In genomic region chr2:204451766-204452165, GRCh38 we compare ENCODE assay signal across 14 cellular contexts.
DNase-seq lines count a peak whose midpoint lies in the region; ATAC-seq and TF ChIP-seq lines count a peak whose summit lies in the region.
"Had no signal": no experiment of that assay in that cellular context is flagged by ENCODE, and none has a peak within 500 bp of the region (broad histone marks: within the 10 kb centered on the region; RNA-seq: fewer than 3 reads in every experiment).

No MANE protein-coding gene starts in this region.

- no peaks in the 10 kb centered on the region for H3K9me3 Mint-ChIP-seq in stimulated activated memory B cell treated with anti-CD40 and anti-IgM and Interleukin-4, amounts not matched to agents 10 μg/mL and 1 μg/mL and 100 μg/mL, for 72 hours
- H3K9me3 Mint-ChIP-seq: activated B cell treated with CpG ODN at 0.5 μM for 24 hours; activated T-helper 2 cell treated with anti-CD3 and anti-CD28 coated beads, Interferon-gamma antibody, Interleukin-2, Interleukin-4, amounts not matched to agents 10 μg/mL and 5 μg/mL and 100 μg/mL, durations not matched to agents 14 hours and 24 hours and 36 hours; T-helper 1 cell treated with Interleukin-12 subunit alpha and Interleukin-12 subunit beta and Interleukin-4 antibody, amounts not matched to agents 30 μg/mL and 1 μg/mL, for 36 hours had no signal

- no peak overlapping the region for H2AFZ ChIP-seq in IMR-90 (replicated peaks; ENCODE audit: low read length, poor library complexity)

- H4K20me1 ChIP-seq in IMR-90 (ENCODE audit: insufficient read depth, low read length) = no peaks in the 10 kb centered on the region

- no peak overlapping the region for H3K18ac ChIP-seq in IMR-90 (ENCODE audit: low read depth, low read length)

- TF ChIP-seq CTCF in IMR-90 (conservative IDR thresholded peaks at IDR 0.05; ENCODE audit: low read depth, low read length) = no peak

- H2AK9ac ChIP-seq in IMR-90 (replicated peaks; ENCODE audit: low read depth, low read length, poor library complexity) = no peak overlapping the region

- no peak for DNase-seq in IMR-90
- no peak for DNase-seq in anterior cingulate cortex (lab: John Stamatoyannopoulos, UW)
- DNase-seq in pons (ENCODE audit: low spot score) = no peak
- DNase-seq: activated B cell treated with CpG ODN at 0.5 μM for 24 hours; GF-D8; NK-92 treated with Interleukin-12 subunit alpha and Interleukin-12 subunit beta, amount 100 ng/mL, for 24 hours had no signal

- H3K27me3 ChIP-seq in IMR-90 (ENCODE audit: control insufficient read depth, insufficient read depth, low read length) (no peaks in the 10 kb centered on the region), ectodermal cell (ENCODE audit: control insufficient read depth, insufficient read depth, low read length, poor library complexity, severe bottlenecking) (no peaks in the 10 kb centered on the region), muscle layer of duodenum (ENCODE audit: low read depth, low read length) (no peaks in the 10 kb centered on the region), stomach smooth muscle (ENCODE audit: control insufficient read depth in 1 of 2, insufficient read depth in 2 of 2, low read length in 2 of 2) (no peaks in the 10 kb centered on the region)

- H2AK5ac ChIP-seq in IMR-90 (ENCODE audit: low read depth, low read length) = no peak overlapping the region

- 0 out of 3 replicates have a peak overlapping the region, but pooled peaks have one; percentile 88 for H2BK15ac ChIP-seq in IMR-90 (ENCODE audit: low read depth, low read length)

- H3K14ac ChIP-seq in IMR-90 (replicated peaks; ENCODE audit: low read depth, low read length) = no peak overlapping the region

- H3K79me1 ChIP-seq in IMR-90 (ENCODE audit: low read depth in 1 of 2, low read length in 2 of 2) = no peaks in the 10 kb centered on the region

- no peak for TF ChIP-seq POLR2A in IMR-90 (IDR thresholded peaks at IDR 0.05; ENCODE audit: low read depth, low read length)

- H3K9me3 ChIP-seq in IMR-90 (ENCODE audit: control insufficient read depth, insufficient read depth, low read length) (no peaks in the 10 kb centered on the region), ectodermal cell (ENCODE audit: control insufficient read depth, low read length) (no peaks in the 10 kb centered on the region), muscle layer of duodenum (ENCODE audit: control insufficient read depth in 1 of 2, low read length in 2 of 2) (no peaks in the 10 kb centered on the region), stomach smooth muscle (ENCODE audit: control insufficient read depth in 2 of 2, low read length in 2 of 2) (no peaks in the 10 kb centered on the region)
- H3K9me3 ChIP-seq: prostate gland had no signal

- TF ChIP-seq RAD21 in IMR-90 (IDR thresholded peaks at IDR 0.05; ENCODE audit: low read length) = no peak

- dilution Hi-C loops in IMR-90 (cut with HindIII; ENCODE audit: low sequenced_read_pairs, unreplicated experiment) = no loop called here

- in situ Hi-C loops in IMR-90 (cut with MboI; ENCODE audit: low sequenced_read_pairs) = no loop called here

- no peak overlapping the region for H3K27ac Mint-ChIP-seq in stimulated activated memory B cell treated with anti-CD40 and anti-IgM and Interleukin-4, amounts not matched to agents 10 μg/mL and 1 μg/mL and 100 μg/mL, for 72 hours
- H3K27ac Mint-ChIP-seq: activated B cell treated with CpG ODN at 0.5 μM for 24 hours; activated T-helper 2 cell treated with anti-CD3 and anti-CD28 coated beads, Interferon-gamma antibody, Interleukin-2, Interleukin-4, amounts not matched to agents 10 μg/mL and 5 μg/mL and 100 μg/mL, durations not matched to agents 14 hours and 24 hours and 36 hours; memory B cell; T-helper 1 cell treated with Interleukin-12 subunit alpha and Interleukin-12 subunit beta and Interleukin-4 antibody, amounts not matched to agents 30 μg/mL and 1 μg/mL, for 36 hours had no signal

- no peaks in the 10 kb centered on the region for H3K36me3 ChIP-seq in IMR-90 (ENCODE audit: control insufficient read depth, insufficient read depth, low read length)
- H3K36me3 ChIP-seq in ectodermal cell (ENCODE audit: control insufficient read depth, insufficient read depth, low read length) = no peaks in the 10 kb centered on the region
- no peaks in the 10 kb centered on the region for H3K36me3 ChIP-seq in muscle layer of duodenum (ENCODE audit: control insufficient read depth in 1 of 2, insufficient read depth in 2 of 2, low read length in 2 of 2)
- H3K36me3 ChIP-seq in stomach smooth muscle (ENCODE audit: control insufficient read depth in 2 of 2, insufficient read depth in 2 of 2, low read length in 2 of 2) = no peaks in the 10 kb centered on the region
- H3K36me3 ChIP-seq: prostate gland had no signal

- H3K4ac ChIP-seq in IMR-90 (ENCODE audit: low read depth, low read length) = no peak overlapping the region

- BruUV-seq in IMR-90 (replicated peaks; lab: Mats Ljungman, UMichigan) = no TSS peak

- no peak overlapping the region for H3K27ac ChIP-seq in IMR-90 (ENCODE audit: insufficient read depth, low read length)
- peak overlapping the region; percentile 97 for H3K27ac ChIP-seq in ectodermal cell (ENCODE audit: insufficient read depth, low read depth, low read length, poor library complexity, severe bottlenecking)
- peak overlapping the region; percentile 81 for H3K27ac ChIP-seq in muscle layer of duodenum (ENCODE audit: low read length)
- H3K27ac ChIP-seq in stomach smooth muscle (ENCODE audit: low read length) = peak overlapping the region; percentile 83
- H3K27ac ChIP-seq: prostate gland had no signal

- intact Hi-C loops in IMR-90 (cut with micrococcal nuclease) = loop anchor here (2.0 to 5.0 kb wide), 3 partner anchors 93 to 241 kb away; partner anchors contain the start of gene PARD3B

- no peak overlapping the region for H4K8ac ChIP-seq in IMR-90 (ENCODE audit: low read depth in 2 of 2, low read length in 2 of 2)

- H3K56ac ChIP-seq in IMR-90 (ENCODE audit: extremely low read depth, insufficient read depth, low read length) = no peak overlapping the region

- ATAC-seq in IMR-90 (ENCODE audit: low read depth) = no peak
- no peak for ATAC-seq in stimulated activated memory B cell treated with anti-CD40 and anti-IgM and Interleukin-4, amounts not matched to agents 10 μg/mL and 1 μg/mL and 100 μg/mL, for 72 hours

- no peaks in the 10 kb centered on the region for H3K27me3 Mint-ChIP-seq in stimulated activated memory B cell treated with anti-CD40 and anti-IgM and Interleukin-4, amounts not matched to agents 10 μg/mL and 1 μg/mL and 100 μg/mL, for 72 hours
- H3K27me3 Mint-ChIP-seq: activated B cell treated with CpG ODN at 0.5 μM for 24 hours, memory B cell had no signal

- peak overlapping the region; percentile 37; the same call in 1 of the 2 replicates for H2BK20ac ChIP-seq in IMR-90 (ENCODE audit: low read depth, low read length)

- H3K4me2 ChIP-seq in IMR-90 (ENCODE audit: low read depth, low read length) = peak overlapping the region; percentile 75; the same call in 1 of the 2 replicates

- no peak overlapping the region for H3K9ac ChIP-seq in IMR-90 (ENCODE audit: low read depth, low read length)
- H3K9ac ChIP-seq in stomach smooth muscle (ENCODE audit: low read length in 2 of 2) = no peak overlapping the region

- no peaks in the 10 kb centered on the region for H3K36me3 Mint-ChIP-seq in stimulated activated memory B cell treated with anti-CD40 and anti-IgM and Interleukin-4, amounts not matched to agents 10 μg/mL and 1 μg/mL and 100 μg/mL, for 72 hours
- H3K36me3 Mint-ChIP-seq: memory B cell had no signal

- CTCF ChIA-PET in IMR-90 (lab: Yijun Ruan, JAX) = no interaction called here

- no peaks in the 10 kb centered on the region for H3K4me1 Mint-ChIP-seq in stimulated activated memory B cell treated with anti-CD40 and anti-IgM and Interleukin-4, amounts not matched to agents 10 μg/mL and 1 μg/mL and 100 μg/mL, for 72 hours
- H3K4me1 Mint-ChIP-seq: activated B cell treated with CpG ODN at 0.5 μM for 24 hours, memory B cell had no signal

- H2BK120ac ChIP-seq in IMR-90 (ENCODE audit: low read depth, low read length) = 0 out of 2 replicates have a peak overlapping the region, but pooled peaks have one; percentile 60

- H4K5ac ChIP-seq in IMR-90 (ENCODE audit: low read depth, low read length) = no peak overlapping the region

- H4K91ac ChIP-seq in IMR-90 (ENCODE audit: insufficient read depth, low read depth, low read length) = no peak overlapping the region

- no CpG with 5 or more reads among the region's 2 CpGs for WGBS in IMR-90 (ENCODE audit: extremely low coverage in 2 of 2, insufficient read length in 1 of 2), 2 experiments
- WGBS in ectodermal cell, 2 experiments = 89 to 98% methylated on average over 1 to 2 of the region's 2 CpGs

- 0 out of 2 replicates have a peak, but pooled peaks cover 7% of the 10 kb centered on the region for H3K9me1 ChIP-seq in IMR-90 (ENCODE audit: insufficient read depth, low read length)

- no peak overlapping the region for H2BK5ac ChIP-seq in IMR-90 (ENCODE audit: low read depth, low read length, poor library complexity, severe bottlenecking)

- POLR2A ChIA-PET in IMR-90 (lab: Charles Lee; ENCODE audit: unreplicated experiment) = no interaction called here

- H3K4me1 ChIP-seq in IMR-90 (ENCODE audit: control insufficient read depth, insufficient read depth, low read length) (peaks cover 7% of the 10 kb centered on the region), ectodermal cell (ENCODE audit: control insufficient read depth, insufficient read depth, low read length) (peaks cover 43% of the 10 kb centered on the region), muscle layer of duodenum (ENCODE audit: control insufficient read depth in 1 of 2, insufficient read depth in 2 of 2, low read length in 2 of 2) (peaks cover 7 to 20% of the 10 kb centered on the region in 2 donors), stomach smooth muscle (ENCODE audit: control insufficient read depth, insufficient read depth, low read length) (peaks cover 27% of the 10 kb centered on the region)
- H3K4me1 ChIP-seq: prostate gland had no signal

- H3K4me3 ChIP-seq in IMR-90 (ENCODE audit: insufficient read depth, low read depth, low read length) = no peak overlapping the region
- no peak overlapping the region for H3K4me3 ChIP-seq in ectodermal cell (ENCODE audit: insufficient read depth, low read depth, low read length)
- no peak overlapping the region for H3K4me3 ChIP-seq in muscle layer of duodenum (ENCODE audit: low read depth in 1 of 2, low read length in 2 of 2)
- no peak overlapping the region for H3K4me3 ChIP-seq in stomach smooth muscle (ENCODE audit: low read length in 2 of 2)
- H3K4me3 ChIP-seq: prostate gland had no signal

- H3K4me3 Mint-ChIP-seq in stimulated activated memory B cell treated with anti-CD40 and anti-IgM and Interleukin-4, amounts not matched to agents 10 μg/mL and 1 μg/mL and 100 μg/mL, for 72 hours = no peak overlapping the region
- H3K4me3 Mint-ChIP-seq: activated B cell treated with CpG ODN at 0.5 μM for 24 hours; memory B cell; T-helper 1 cell treated with Interleukin-12 subunit alpha and Interleukin-12 subunit beta and Interleukin-4 antibody, amounts not matched to agents 30 μg/mL and 1 μg/mL, for 36 hours had no signal

- H3K23ac ChIP-seq in IMR-90 (ENCODE audit: low read depth, low read length) = no peak overlapping the region

TF ChIP-seq in IMR-90, 13 proteins besides CTCF, POLR2A, EP300 and RAD21 (continues in another document):
- TF ChIP-seq MXI1 (IDR thresholded peaks at IDR 0.05; ENCODE audit: borderline replicate concordance, low read depth, low read length) (no peak), MAFK (IDR thresholded peaks at IDR 0.05; ENCODE audit: low read depth, low read length) (no peak), SMC3 (IDR thresholded peaks at IDR 0.05; ENCODE audit: low read depth, low read length) (no peak)
